ENCODE assay signal across 33 cellular contexts in the genomic region with DNA sequence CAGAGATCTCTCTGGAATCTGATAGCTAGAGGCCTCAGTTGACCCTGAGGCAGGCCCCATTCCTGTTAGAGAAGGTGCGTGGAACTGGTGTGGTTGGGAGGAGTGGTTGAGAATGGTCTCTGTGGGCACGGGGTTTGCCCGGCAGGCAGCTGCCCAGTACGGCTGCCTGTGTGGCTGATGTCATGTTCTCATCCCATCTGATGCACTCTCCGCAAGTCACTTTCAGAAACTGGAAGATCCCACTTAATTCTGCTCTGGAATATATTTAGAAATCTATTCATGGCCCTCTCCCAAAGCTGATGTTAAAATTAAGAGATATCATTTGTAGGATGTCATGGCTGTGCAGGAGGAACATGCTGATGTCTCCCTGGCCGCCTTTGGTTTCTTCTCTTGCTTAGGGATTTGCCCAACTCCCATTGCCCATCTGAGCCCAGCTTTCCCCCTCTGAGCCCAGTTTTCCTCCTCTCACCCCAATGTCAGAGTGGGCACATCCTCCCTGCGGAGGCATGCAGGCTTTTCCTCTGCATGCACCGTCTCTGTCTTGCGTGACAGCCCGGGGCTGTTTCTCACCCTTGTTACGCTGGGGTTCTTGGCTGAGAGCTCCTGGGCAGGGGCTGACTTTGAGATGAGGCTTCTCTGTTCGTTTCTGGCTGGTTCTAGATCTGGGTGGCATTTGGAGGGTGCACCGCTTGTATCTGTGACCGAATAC. TPM values are rescaled to one million over a fixed set of nuclear protein-coding genes. Genes with fewer than 3 reads are reported as not detected.
"Had no signal": no experiment of that assay in that cellular context is flagged by ENCODE, and none has a peak within 500 bp of the region (broad histone marks: within the 10 kb centered on the region; RNA-seq: fewer than 3 reads in every experiment).

No MANE protein-coding gene starts in this region.

- H3K4me2 ChIP-seq: smooth muscle cell had no signal

- H3K9me3 ChIP-seq: body of pancreas, heart left ventricle, left lung, lower lobe of right lung, mucosa of descending colon, sigmoid colon, suprapubic skin had no signal

- H3K4me3 ChIP-seq: body of pancreas, heart left ventricle, left lung, lower lobe of right lung, mucosa of descending colon, sigmoid colon, smooth muscle cell, suprapubic skin, tibial nerve had no signal

- H3K27ac ChIP-seq: body of pancreas, heart left ventricle, left lung, lower lobe of right lung, sigmoid colon, suprapubic skin, tibial nerve had no signal

- H3K4me1 ChIP-seq: body of pancreas, heart left ventricle, left lung, lower lobe of right lung, sigmoid colon, suprapubic skin, tibial nerve had no signal

- ATAC-seq: activated T-cell treated with anti-CD3 and anti-CD28 coated beads, Interleukin-2, amount 50 U/mL, for 4 hours; body of pancreas; heart left ventricle; left lung; lower lobe of right lung; mucosa of descending colon; natural killer cell treated with Interleukin-12 subunit alpha and Interleukin-12 subunit beta and Interleukin-15 and Interleukin-18, amount 100 ng/mL, for 72 hours; stimulated activated memory B cell treated with anti-CD40 and anti-IgM and Interleukin-4, amounts not matched to agents 10 μg/mL and 1 μg/mL and 100 μg/mL, for 72 hours; stimulated activated naive CD8-positive, alpha-beta T cell treated with anti-CD3 and anti-CD28 coated beads, Interleukin-15, amount 100 ng/mL, for 72 hours had no signal

- H3K36me3 ChIP-seq: heart left ventricle, left lung, lower lobe of right lung, sigmoid colon, suprapubic skin, tibial nerve had no signal

- DNase-seq: activated CD4-positive, alpha-beta memory T cell treated with anti-CD3 and anti-CD28 coated beads for 36 hours; activated CD4-positive, alpha-beta T cell treated with anti-CD3 and anti-CD28 coated beads, Interleukin-2, amount 10 ng/mL, durations not matched to agents 24 days and 14 days; activated CD4-positive, CD25-positive, alpha-beta regulatory T cell treated with anti-CD3 and anti-CD28 coated beads, Interleukin-2, amount 50 U/mL, for 72 hours; activated naive CD4-positive, alpha-beta T cell treated with Interleukin-2 at 50 U/mL for 16 hours; activated T-cell treated with anti-CD3 and anti-CD28 coated beads, Interleukin-2, amount 50 U/mL, for 4 hours; aorta; body of pancreas; cortex of kidney; heart left ventricle; immature natural killer cell; kidney glomerular epithelial cell; left lung; lower lobe of right lung; mesenchymal stem cell; mucosa of descending colon; retina; sigmoid colon; stimulated activated CD4-positive, alpha-beta T cell treated with anti-CD3 and anti-CD28 coated beads, Interleukin-1b, Interleukin-23, amount 100 ng/mL, for 48 hours; stimulated activated CD4-positive, alpha-beta T cell treated with anti-CD3 and anti-CD28 coated beads, Interleukin-4, amount 100 ng/mL, for 4 hours; stimulated activated CD8-positive, alpha-beta memory T cell treated with anti-CD3 and anti-CD28 coated beads, Interleukin-4, amount 100 ng/mL, for 48 hours; stimulated activated naive CD8-positive, alpha-beta T cell treated with anti-CD3 and anti-CD28 coated beads, Interleukin-15, amount 100 ng/mL, for 72 hours; T-helper 2 cell had no signal

- H3K27me3 ChIP-seq: body of pancreas, tibial nerve had no signal

RNA-seq across cellular contexts. Expression of gene PHACTR3, which starts 21.0 kb away (rescaled TPM):
- total RNA-seq: activated CD4-positive, alpha-beta memory T cell treated with anti-CD3 and anti-CD28 coated beads for 36 hours; activated CD4-positive, alpha-beta T cell treated with anti-CD3 and anti-CD28 coated beads, Interleukin-2, amount 10 ng/mL, durations not matched to agents 24 days and 14 days; activated T-helper 2 cell treated with anti-CD3 and anti-CD28 coated beads, Interferon-gamma antibody, Interleukin-2, Interleukin-4, amounts not matched to agents 10 μg/mL and 5 μg/mL and 100 μg/mL, durations not matched to agents 14 hours and 24 hours and 36 hours; endothelial cell of umbilical vein; fibroblast of lung; fibroblast of villous mesenchyme; myocyte; natural killer cell treated with Interleukin-12 subunit alpha and Interleukin-12 subunit beta and Interleukin-15 and Interleukin-18, amount 100 ng/mL, for 72 hours; osteoblast had no signal
- polyA plus RNA-seq: aorta, endothelial cell of umbilical vein, fibroblast of lung, immature natural killer cell had no signal
